In genomic region chr7:92685146-92686042, GRCh38 we compare ENCODE assay signal across 12 cellular contexts.
DNase-seq lines count a peak whose midpoint lies in the region; ATAC-seq, FAIRE-seq and TF ChIP-seq lines count a peak whose summit lies in the region.
"Had no signal": no experiment of that assay in that cellular context is flagged by ENCODE, and none has a peak within 500 bp of the region (broad histone marks: within the 10 kb centered on the region; RNA-seq: fewer than 3 reads in every experiment).

No MANE protein-coding gene starts in this region.

- POLR2A ChIA-PET in activated CD4-positive, alpha-beta memory T cell treated with anti-CD3 and anti-CD28 coated beads for 36 hours (lab: Charles Lee) = interaction anchor here (1.4 to 1.7 kb wide), 3 partner anchors 43 to 128 kb away, joined by 3 to 5 read pairs (median 4); no protein-coding TSS in a partner anchor
- POLR2A ChIA-PET in K562 (lab: Yijun Ruan, JAX) = no interaction called here

- H3K9ac ChIP-seq in K562 (ENCODE audit: insufficient read depth in 1 of 2, low read depth in 2 of 2, low read length in 2 of 2) (no peak overlapping the region), mesenchymal stem cell (ENCODE audit: low read length) (no peak overlapping the region)

- no peaks in the 10 kb centered on the region for H3K9me1 ChIP-seq in K562 (ENCODE audit: control insufficient read depth, insufficient read depth, low read length)

- H3K79me1 ChIP-seq in mesenchymal stem cell (replicated peaks; ENCODE audit: low read length, poor library complexity, severe bottlenecking) = peaks cover 11% of the 10 kb centered on the region

- CTCF ChIA-PET in activated CD4-positive, alpha-beta memory T cell treated with anti-CD3 and anti-CD28 coated beads for 36 hours (lab: Charles Lee) = interaction anchor here (0.7 kb wide), 1 partner anchor 147 kb away, joined by 4 read pairs; no protein-coding TSS in a partner anchor
- CTCF ChIA-PET in K562 (lab: Yijun Ruan, JAX; ENCODE audit: low intra/inter-chr PET ratio) = no interaction called here

- H3K4me1 Mint-ChIP-seq in GM23338 = peaks cover 38% of the 10 kb centered on the region
- peaks cover 88% of the 10 kb centered on the region for H3K4me1 Mint-ChIP-seq in activated CD4-positive, alpha-beta memory T cell treated with anti-CD3 and anti-CD28 coated beads for 36 hours (ENCODE audit: low read depth)

- H3K4me1 ChIP-seq in GM23338 (ENCODE audit: insufficient read depth) (peaks cover 27% of the 10 kb centered on the region), K562 (replicated peaks in 1 of 2; ENCODE audit: control insufficient read depth in 2 of 2, insufficient read depth in 2 of 2, low read length in 2 of 2) (no peaks in the 10 kb centered on the region), esophagus muscularis mucosa (peaks cover 26 to 50% (median 34%) of the 10 kb centered on the region in 4 donors), mesenchymal stem cell (ENCODE audit: control insufficient read depth, insufficient read depth, low read depth, low read length) (peaks cover 1% of the 10 kb centered on the region)

- no peak overlapping the region for H2AK5ac ChIP-seq in mesenchymal stem cell (ENCODE audit: low read length, severe bottlenecking)

- no peak overlapping the region for H4K91ac ChIP-seq in mesenchymal stem cell (ENCODE audit: low read length)

- DNase-seq in GM23338 (ENCODE audit: low spot score) (peak; percentile 74), K562 (ENCODE audit: extremely low read depth in 1 of 4, low spot score in 3 of 4) (no peak), NCI-H446 treated with DMSO at 0.1 percent for 48 hours (lab: John Stamatoyannopoulos, UW) (no peak), esophagus muscularis mucosa (ENCODE audit: extremely low spot score) (no peak), mesenchymal stem cell (no peak)
- DNase-seq in activated CD4-positive, alpha-beta memory T cell treated with anti-CD3 and anti-CD28 coated beads for 36 hours = peak; percentile 83
- DNase-seq in stimulated activated CD4-positive, alpha-beta T cell treated with anti-CD3 and anti-CD28 coated beads, Interleukin-4, amount 100 ng/mL, for 4 hours = peak; percentile 39 to 67
- DNase-seq: C1 segment of cervical spinal cord, NCI-H1048 had no signal

- H3K4ac ChIP-seq in mesenchymal stem cell (ENCODE audit: low read depth in 1 of 2, low read length in 2 of 2) = no peak overlapping the region

- no peak overlapping the region for H2BK120ac ChIP-seq in mesenchymal stem cell (ENCODE audit: low read depth, low read length)

- H3K36me3 ChIP-seq in GM23338 (ENCODE audit: insufficient read depth) (no peaks in the 10 kb centered on the region), K562 (ENCODE audit: control insufficient read depth, insufficient read depth, low read length) (no peaks in the 10 kb centered on the region), esophagus muscularis mucosa (no peaks in the 10 kb centered on the region), mesenchymal stem cell (ENCODE audit: control insufficient read depth in 1 of 2, insufficient read depth in 2 of 2, low read depth in 1 of 2, low read length in 2 of 2) (no peaks in the 10 kb centered on the region)

- H3K4me3 ChIP-seq in GM23338 = no peak overlapping the region
- H3K4me3 ChIP-seq in K562 = no peak overlapping the region
- H3K4me3 ChIP-seq in esophagus muscularis mucosa = no peak overlapping the region
- H3K4me3 ChIP-seq in mesenchymal stem cell (ENCODE audit: insufficient read depth in 1 of 2, low read depth in 1 of 2, low read length in 2 of 2) = no peak overlapping the region

- ATAC-seq in GM23338 = peak; percentile 72
- no peak for ATAC-seq in K562
- no peak for ATAC-seq in HG03095 (IDR thresholded peaks at IDR 0.05; ENCODE audit: unreplicated experiment)
- ATAC-seq: esophagus mucosa had no signal

- FAIRE-seq in K562 (lab: Jason Lieb, UNC) = no peak
- FAIRE-seq: GM12892 had no signal

- H3K9me3 Mint-ChIP-seq in GM23338 = no peaks in the 10 kb centered on the region
- H3K9me3 Mint-ChIP-seq in activated CD4-positive, alpha-beta memory T cell treated with anti-CD3 and anti-CD28 coated beads for 36 hours = peaks cover 6% of the 10 kb centered on the region

- H3K27ac Mint-ChIP-seq in GM23338 = no peak overlapping the region; the same call in 1 of the 2 replicates
- peak overlapping the region; percentile 87 for H3K27ac Mint-ChIP-seq in activated CD4-positive, alpha-beta memory T cell treated with anti-CD3 and anti-CD28 coated beads for 36 hours

- no peaks in the 10 kb centered on the region for H3K9me2 ChIP-seq in GM23338 (ENCODE audit: insufficient read depth)

- H3K14ac ChIP-seq in mesenchymal stem cell (ENCODE audit: low read length in 2 of 2) = no peak overlapping the region

- TF ChIP-seq CTCF in GM23338 (conservative IDR thresholded peaks at IDR 0.05; ENCODE audit: low read depth in 2 of 2) = no peak
- TF ChIP-seq CTCF in K562 (IDR thresholded peaks at IDR 0.05 in 2 of 3, conservative IDR thresholded peaks at IDR 0.05 in 1 of 3; ENCODE audit: insufficient read depth in 2 of 3, low read depth in 1 of 3, low read length in 3 of 3) = no peak
- TF ChIP-seq CTCF in esophagus muscularis mucosa (IDR thresholded peaks at IDR 0.05) = no peak

- no peaks in the 10 kb centered on the region for H3K9me3 ChIP-seq in K562 (replicated peaks; ENCODE audit: control insufficient read depth, insufficient read depth, low read depth, low read length)
- no peaks in the 10 kb centered on the region for H3K9me3 ChIP-seq in esophagus muscularis mucosa
- no peaks in the 10 kb centered on the region for H3K9me3 ChIP-seq in mesenchymal stem cell (ENCODE audit: control insufficient read depth, low read length)

- TF ChIP-seq POLR2A in K562 (conservative IDR thresholded peaks at IDR 0.05) = no peak
- TF ChIP-seq POLR2A in esophagus muscularis mucosa (IDR thresholded peaks at IDR 0.05; ENCODE audit: low read depth) = no peak

- H3K4me2 ChIP-seq in GM23338 (peak overlapping the region; percentile 41), K562 (ENCODE audit: insufficient read depth, low read length) (no peak overlapping the region), mesenchymal stem cell (ENCODE audit: low read length, poor library complexity, severe bottlenecking) (no peak overlapping the region)

- no peak overlapping the region for H2BK15ac ChIP-seq in mesenchymal stem cell (ENCODE audit: low read depth, poor library complexity, severe bottlenecking)

- BruUV-seq in K562 (replicated peaks; lab: Mats Ljungman, UMichigan) = no TSS peak

- H3K27me3 Mint-ChIP-seq in GM23338 (ENCODE audit: insufficient read depth, low read depth, poor library complexity) = peaks cover 8% of the 10 kb centered on the region
- no peaks in the 10 kb centered on the region for H3K27me3 Mint-ChIP-seq in activated CD4-positive, alpha-beta memory T cell treated with anti-CD3 and anti-CD28 coated beads for 36 hours

- no peaks in the 10 kb centered on the region for H3K36me3 Mint-ChIP-seq in GM23338 (ENCODE audit: low read depth)
- peaks cover 48% of the 10 kb centered on the region for H3K36me3 Mint-ChIP-seq in activated CD4-positive, alpha-beta memory T cell treated with anti-CD3 and anti-CD28 coated beads for 36 hours

- H2BK12ac ChIP-seq in mesenchymal stem cell (ENCODE audit: low read length in 2 of 2) = no peak overlapping the region

- TF ChIP-seq RAD21 in K562 (CRISPR knock-in tag; conservative IDR thresholded peaks at IDR 0.05 in 1 of 2, IDR thresholded peaks at IDR 0.05 in 1 of 2) = no peak

- no peak overlapping the region for H3K23ac ChIP-seq in mesenchymal stem cell (ENCODE audit: low read length in 2 of 2)

- 72% methylated on average over 6 of the region's 6 CpGs for WGBS in K562 (ENCODE audit: insufficient coverage, low coverage, missing lambda C conversion rate)
- 88% methylated on average over 6 of the region's 6 CpGs for WGBS in esophagus muscularis mucosa
- 95% methylated on average over 6 of the region's 6 CpGs for WGBS in mesenchymal stem cell

- H3K79me2 ChIP-seq in GM23338 (replicated peaks; ENCODE audit: insufficient read depth) = no peaks in the 10 kb centered on the region
- no peaks in the 10 kb centered on the region for H3K79me2 ChIP-seq in K562 (ENCODE audit: control insufficient read depth, insufficient read depth, low read length)

- in situ Hi-C loops in K562 (cut with MboI) = no loop called here

- H2AFZ ChIP-seq in GM23338 (no peak overlapping the region), K562 (ENCODE audit: low read depth, low read length) (no peak overlapping the region), mesenchymal stem cell (ENCODE audit: low read depth, low read length) (no peak overlapping the region)

- no peak for TF ChIP-seq EP300 in K562 (IDR thresholded peaks at IDR 0.05; ENCODE audit: low read length)
- no peak for TF ChIP-seq EP300 in esophagus muscularis mucosa (IDR thresholded peaks at IDR 0.05)

- no peak overlapping the region for H3K27ac ChIP-seq in GM23338 (ENCODE audit: low read depth)
- H3K27ac ChIP-seq in K562 (ENCODE audit: extremely low read depth, low read depth, low read length) = no peak overlapping the region
- H3K27ac ChIP-seq in esophagus muscularis mucosa (replicated peaks in 1 of 4) = no peak overlapping the region
- H3K27ac ChIP-seq in mesenchymal stem cell (ENCODE audit: low read length, poor library complexity, severe bottlenecking) = no peak overlapping the region

- H4K20me1 ChIP-seq in GM23338 (replicated peaks; ENCODE audit: insufficient read depth) = no peaks in the 10 kb centered on the region
- no peaks in the 10 kb centered on the region for H4K20me1 ChIP-seq in K562 (replicated peaks; ENCODE audit: control insufficient read depth, insufficient read depth, low read length)

- no peak overlapping the region for H3K18ac ChIP-seq in mesenchymal stem cell (ENCODE audit: low read depth in 1 of 2, low read length in 2 of 2)

- intact Hi-C loops in activated CD4-positive, alpha-beta memory T cell treated with anti-CD3 and anti-CD28 coated beads for 36 hours (cut with micrococcal nuclease) = loop anchor here (1.0 to 5.0 kb wide), 11 partner anchors 21 to 352 kb away; partner anchors contain the start of genes PEX1 and RBM48
- intact Hi-C loops in K562 (cut with micrococcal nuclease) (no loop called here), esophagus muscularis mucosa (cut with DNase I) (loop anchor here (10.0 kb wide), 1 partner anchor 369 kb away; no protein-coding TSS in a partner anchor)

- H2BK5ac ChIP-seq in mesenchymal stem cell (ENCODE audit: low read depth, low read length, poor library complexity, severe bottlenecking) = no peak overlapping the region

- no peak overlapping the region for H3K4me3 Mint-ChIP-seq in GM23338
- no peak overlapping the region for H3K4me3 Mint-ChIP-seq in activated CD4-positive, alpha-beta memory T cell treated with anti-CD3 and anti-CD28 coated beads for 36 hours

- no peak overlapping the region for H4K8ac ChIP-seq in mesenchymal stem cell (ENCODE audit: low read length)

- H3F3A ChIP-seq in GM23338 (replicated peaks; ENCODE audit: low read depth) = no peaks in the 10 kb centered on the region

- H3K27me3 ChIP-seq in GM23338 (ENCODE audit: insufficient read depth) = peaks cover 25% of the 10 kb centered on the region
- no peaks in the 10 kb centered on the region for H3K27me3 ChIP-seq in K562 (ENCODE audit: control insufficient read depth in 2 of 2, insufficient read depth in 2 of 2, low read length in 2 of 2)
- H3K27me3 ChIP-seq in esophagus muscularis mucosa = no peaks in the 10 kb centered on the region
- no peaks in the 10 kb centered on the region for H3K27me3 ChIP-seq in mesenchymal stem cell (ENCODE audit: control insufficient read depth in 1 of 2, insufficient read depth in 1 of 2, low read length in 2 of 2)

Comparison
In these comparisons a context has a peak if more than half of its experiments do, and no peak if none do; other contexts are left out.
1. DNase-seq: peak in GM23338 (single experiment), activated CD4-positive, alpha-beta memory T cell treated with anti-CD3 and anti-CD28 coated beads for 36 hours (single experiment) and stimulated activated CD4-positive, alpha-beta T cell treated with anti-CD3 and anti-CD28 coated beads, Interleukin-4, amount 100 ng/mL, for 4 hours (2 of 2); none in K562 (0 of 4), NCI-H446 treated with DMSO at 0.1 percent for 48 hours (single experiment), esophagus muscularis mucosa (single experiment) and mesenchymal stem cell (single experiment).